Comparison of ENCODE assay signal across 20 cellular contexts in the genomic region with DNA sequence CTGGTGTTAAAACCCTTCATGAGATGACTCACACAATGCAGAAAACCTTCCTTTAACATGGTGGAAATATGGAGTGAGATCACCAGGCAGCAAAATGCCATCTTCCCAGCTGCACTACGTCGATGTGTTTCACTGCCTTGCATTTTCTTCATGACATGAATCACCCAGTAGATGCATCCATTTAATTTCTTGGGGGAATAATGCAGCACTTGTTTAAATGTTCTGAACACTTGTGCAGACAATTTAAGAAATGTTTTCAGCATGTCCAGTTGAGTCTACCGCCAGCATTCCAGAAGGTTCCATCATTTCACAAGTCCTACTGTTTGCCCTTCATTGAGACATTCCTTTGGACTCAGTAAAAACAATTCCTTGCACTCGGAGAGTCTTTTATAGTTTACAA.
A peak's percentile ranks its signal among the peaks of the same experiment; 100 is the strongest.
DNase-seq lines count a peak whose midpoint lies in the region; TF ChIP-seq lines count a peak whose summit lies in the region.
"Had no signal": no experiment of that assay in that cellular context is flagged by ENCODE, and none has a peak within 500 bp of the region (broad histone marks: within the 10 kb centered on the region; RNA-seq: fewer than 3 reads in every experiment).

No MANE protein-coding gene starts in this region.

- no peak overlapping the region for H3K27ac ChIP-seq in A673 (ENCODE audit: low read depth, low read length, poor library complexity, severe bottlenecking)
- H3K27ac ChIP-seq: breast epithelium, gastrocnemius medialis, ovary, right atrium auricular region had no signal

- no peaks in the 10 kb centered on the region for H3K36me3 ChIP-seq in A673 (ENCODE audit: insufficient read depth, low read length, poor library complexity, severe bottlenecking)
- H3K36me3 ChIP-seq: breast epithelium, gastrocnemius medialis, ovary, right atrium auricular region had no signal

- DNase-seq in A673 (ENCODE audit: low spot score) (peak; percentile 7), H4 (ENCODE audit: low spot score) (peak; percentile 25), amniotic epithelial cell (ENCODE audit: low read depth) (peak; percentile 24), kidney tubule cell (ENCODE audit: low spot score) (peak; percentile 11), NCI-H2081 (lab: John Stamatoyannopoulos, UW) (no peak), NCI-H774 (lab: John Stamatoyannopoulos, UW) (no peak), NCI-H187 (lab: John Stamatoyannopoulos, UW) (no peak), NOMO-1 treated with DMSO at 0.1 percent for 48 hours (lab: John Stamatoyannopoulos, UW; ENCODE audit: unreplicated experiment) (no peak)
- DNase-seq: activated CD4-positive, alpha-beta T cell treated with anti-CD3 and anti-CD28 coated beads for 4 hours; activated naive CD8-positive, alpha-beta T cell treated with anti-CD3 and anti-CD28 coated beads, Interleukin-2, amount 10 ng/mL, durations not matched to agents 7 days and 5 days; gastrocnemius medialis; KG1; kidney; naive thymus-derived CD4-positive, alpha-beta T cell; NCI-H1105 treated with DMSO at 0.1 percent for 48 hours; NCI-H524 treated with DMSO at 0.1 percent for 48 hours; ovary; stimulated activated CD8-positive, alpha-beta memory T cell treated with anti-CD3 and anti-CD28 coated beads, Interleukin-4, amount 100 ng/mL, for 48 hours had no signal

- H3K27me3 ChIP-seq in A673 (replicated peaks; ENCODE audit: insufficient read depth, low read depth, low read length, poor library complexity), result no peaks in the 10 kb centered on the region
- H3K27me3 ChIP-seq: breast epithelium, gastrocnemius medialis, ovary, right atrium auricular region had no signal

- CTCF ChIA-PET in A673 (lab: Charles Lee), result no interaction called here

- intact Hi-C loops in A673 (cut with micrococcal nuclease; ENCODE audit: unreplicated experiment), result no loop called here

- H3K4me1 ChIP-seq in A673 (ENCODE audit: insufficient read depth, low read length, poor library complexity, severe bottlenecking), result no peaks in the 10 kb centered on the region
- H3K4me1 ChIP-seq: breast epithelium, right atrium auricular region had no signal

- no peaks in the 10 kb centered on the region for H3K9me3 ChIP-seq in A673 (ENCODE audit: low read depth, low read length, poor library complexity, severe bottlenecking)
- H3K9me3 ChIP-seq: breast epithelium, gastrocnemius medialis, ovary, right atrium auricular region had no signal

- POLR2A ChIA-PET in A673 (lab: Charles Lee; ENCODE audit: low non-redundant PET), result no interaction called here

- H3K4me3 ChIP-seq in A673 (ENCODE audit: low read depth, low read length, poor library complexity, severe bottlenecking), result no peak overlapping the region
- H3K4me3 ChIP-seq: breast epithelium, gastrocnemius medialis, ovary, right atrium auricular region had no signal

- no peak for TF ChIP-seq CTCF in A673 (conservative IDR thresholded peaks at IDR 0.05; ENCODE audit: low read depth, low read length)

- BruUV-seq in A673 (replicated peaks; lab: Mats Ljungman, UMichigan), result no TSS peak

Comparison
In these comparisons a context has a peak if more than half of its experiments do, and no peak if none do; other contexts are left out.
1. DNase-seq: peak in A673 (single experiment), H4 (single experiment), amniotic epithelial cell (single experiment) and kidney tubule cell (single experiment); none in NCI-H2081 (0 of 2), NCI-H774 (single experiment), NCI-H187 (0 of 2) and NOMO-1 treated with DMSO at 0.1 percent for 48 hours (single experiment).